15 cellular contexts compared by ENCODE assay signal in the genomic region with DNA sequence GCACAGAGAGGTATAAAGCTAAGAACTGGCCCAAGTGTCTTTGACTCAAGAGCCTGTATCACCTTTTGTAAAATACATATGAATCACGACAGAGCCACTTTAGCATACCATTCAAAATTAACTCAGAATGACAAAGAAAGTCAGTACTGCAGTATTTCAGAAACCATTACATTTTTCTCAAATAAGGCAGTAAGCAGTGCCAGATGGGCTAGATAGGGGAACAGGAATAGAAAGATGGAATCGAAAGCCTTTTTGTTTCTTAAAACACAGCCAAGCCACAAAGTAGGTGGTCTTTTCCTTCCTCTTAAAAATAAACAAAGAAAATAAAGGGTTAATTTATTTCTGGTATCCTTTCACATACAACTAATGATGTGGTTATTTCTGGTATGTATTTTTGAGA. TPM values are rescaled to one million over a fixed set of nuclear protein-coding genes. Genes with fewer than 3 reads are reported as not detected.
DNase-seq lines count a peak whose midpoint lies in the region; TF ChIP-seq lines count a peak whose summit lies in the region.
"Had no signal": no experiment of that assay in that cellular context is flagged by ENCODE, and none has a peak within 500 bp of the region (broad histone marks: within the 10 kb centered on the region; RNA-seq: fewer than 3 reads in every experiment).

No MANE protein-coding gene starts in this region.

- no peak overlapping the region for H3K9ac ChIP-seq in HUES64 (ENCODE audit: low read depth, low read length)

- H3K27me3 Mint-ChIP-seq in glutamatergic neuron (ENCODE audit: unreplicated experiment), result no peaks in the 10 kb centered on the region
- H3K27me3 Mint-ChIP-seq: CD4-positive, CD25-positive, alpha-beta regulatory T cell; IgD-negative memory B cell; progenitor cell of endocrine pancreas had no signal

- 68% methylated on average over 1 of the region's 2 CpGs for WGBS in HUES64

- H3K36me3 ChIP-seq in HUES64 (ENCODE audit: insufficient read depth, low read length) (peaks cover 28% of the 10 kb centered on the region), tibial artery (peaks cover 0 to 3% (median 0%) of the 10 kb centered on the region in 3 donors)

- in situ Hi-C loops in astrocyte of the spinal cord (cut with HindIII; ENCODE audit: low sequenced_read_pairs), result no loop called here
- in situ Hi-C loops in KBM-7 (cut with MboI; ENCODE audit: low pct_unique_long_range_greater_than_20kb, low sequenced_read_pairs), result no loop called here

- DNase-seq in astrocyte of the spinal cord (ENCODE audit: low read depth, low spot score) (peak; percentile 58), glutamatergic neuron (no peak), tibial artery (no peak), epidermal melanocyte (ENCODE audit: insufficient read length, low spot score) (no peak), SHP77 (lab: John Stamatoyannopoulos, UW) (no peak), KBM-7 (no peak)
- DNase-seq: activated CD8-positive, alpha-beta memory T cell treated with anti-CD3 and anti-CD28 coated beads for 24 hours; activated naive CD4-positive, alpha-beta T cell; CD4-positive, CD25-positive, alpha-beta regulatory T cell; NCI-H1105; stimulated activated CD4-positive, alpha-beta T cell treated with anti-CD3 and anti-CD28 coated beads, Interleukin-2, amount 100 ng/mL, for 48 hours had no signal

- no peak for TF ChIP-seq CTCF in astrocyte of the spinal cord (IDR thresholded peaks at IDR 0.05; ENCODE audit: low read depth, low read length)
- no peak for TF ChIP-seq CTCF in glutamatergic neuron (IDR thresholded peaks at IDR 0.05; ENCODE audit: partially characterized antibody, unreplicated experiment)
- no peak for TF ChIP-seq CTCF in tibial artery (IDR thresholded peaks at IDR 0.05)

- H3K4me1 Mint-ChIP-seq in glutamatergic neuron (ENCODE audit: low read depth, unreplicated experiment), result peaks cover 40% of the 10 kb centered on the region

- peak overlapping the region; percentile 96 for H3K27ac Mint-ChIP-seq in glutamatergic neuron (ENCODE audit: unreplicated experiment)
- H3K27ac Mint-ChIP-seq: IgD-negative memory B cell had no signal

- H3K4me3 Mint-ChIP-seq in glutamatergic neuron (ENCODE audit: unreplicated experiment), result no peak overlapping the region
- H3K4me3 Mint-ChIP-seq: CD4-positive, CD25-positive, alpha-beta regulatory T cell had no signal

- no peaks in the 10 kb centered on the region for H3K36me3 Mint-ChIP-seq in glutamatergic neuron (ENCODE audit: unreplicated experiment)

- peak overlapping the region; percentile 29; the same call in 1 of the 2 replicates for H3K27ac ChIP-seq in HUES64 (ENCODE audit: low read depth, low read length)
- peak overlapping the region; percentile 40 to 62 for H3K27ac ChIP-seq in tibial artery

- H3K27me3 ChIP-seq in HUES64 (ENCODE audit: insufficient read depth, low read length) (no peaks in the 10 kb centered on the region), tibial artery (no peaks in the 10 kb centered on the region)

- intact Hi-C loops in tibial artery (cut with DNase I; ENCODE audit: low total_unique reads), result no loop called here

- peaks cover 3% of the 10 kb centered on the region for H3K9me3 Mint-ChIP-seq in glutamatergic neuron (ENCODE audit: unreplicated experiment)
- H3K9me3 Mint-ChIP-seq: CD4-positive, CD25-positive, alpha-beta regulatory T cell; IgD-negative memory B cell had no signal

- peaks cover 31% of the 10 kb centered on the region for H3K4me1 ChIP-seq in HUES64 (ENCODE audit: insufficient read depth, low read length)
- peaks cover 0 to 56% (median 28%) of the 10 kb centered on the region in 4 donors for H3K4me1 ChIP-seq in tibial artery

- no peaks in the 10 kb centered on the region for H3K9me3 ChIP-seq in HUES64 (ENCODE audit: insufficient read depth, low read depth, low read length)
- H3K9me3 ChIP-seq in tibial artery, result no peaks in the 10 kb centered on the region

- H3K4me3 ChIP-seq in HUES64 (ENCODE audit: low read length), result no peak overlapping the region
- no peak overlapping the region for H3K4me3 ChIP-seq in astrocyte of the spinal cord (ENCODE audit: low read depth, low read length)
- H3K4me3 ChIP-seq in tibial artery, result no peak overlapping the region

RNA-seq across cellular contexts. Expression of gene CLDN20, which starts 10.3 kb away (rescaled TPM):
- polyA plus RNA-seq in HUES64 (2013, experiment 1 of 2), result not detected
- polyA plus RNA-seq in HUES64 (2013, experiment 2 of 2), result not detected
- total RNA-seq in glutamatergic neuron (ENCODE audit: unreplicated experiment), result not detected
- total RNA-seq: CD4-positive, CD25-positive, alpha-beta regulatory T cell; progenitor cell of endocrine pancreas; SK-MEL-5 had no signal
- polyA plus RNA-seq: CD4-positive, CD25-positive, alpha-beta regulatory T cell; IgD-negative memory B cell had no signal

RNA-seq across cellular contexts. Expression of gene TFB1M, which starts 40.2 kb away (rescaled TPM):
- 20.7 TPM for polyA plus RNA-seq in HUES64 (2013, experiment 1 of 2)
- polyA plus RNA-seq in HUES64 (2013, experiment 2 of 2), result 18.4 TPM
- total RNA-seq in glutamatergic neuron (ENCODE audit: unreplicated experiment), result 36.8 TPM
